ENCODE assay signal across 1 cellular context in genomic region chr9:130862747-130863146, GRCh38.
TF ChIP-seq lines count a peak whose summit lies in the region.

No MANE protein-coding gene starts in this region.

TF ChIP-seq in IMR-90, 13 proteins besides CTCF, POLR2A, EP300 and RAD21:
- TF ChIP-seq FOS (IDR thresholded peaks at IDR 0.05; ENCODE audit: low read depth, low read length) (no peak), BHLHE40 (IDR thresholded peaks at IDR 0.05; ENCODE audit: low read depth, low read length) (no peak)
TF ChIP-seq in IMR-90: peak in this region for 0.
